Comparison of ENCODE assay signal across 9 cellular contexts in the genomic region with DNA sequence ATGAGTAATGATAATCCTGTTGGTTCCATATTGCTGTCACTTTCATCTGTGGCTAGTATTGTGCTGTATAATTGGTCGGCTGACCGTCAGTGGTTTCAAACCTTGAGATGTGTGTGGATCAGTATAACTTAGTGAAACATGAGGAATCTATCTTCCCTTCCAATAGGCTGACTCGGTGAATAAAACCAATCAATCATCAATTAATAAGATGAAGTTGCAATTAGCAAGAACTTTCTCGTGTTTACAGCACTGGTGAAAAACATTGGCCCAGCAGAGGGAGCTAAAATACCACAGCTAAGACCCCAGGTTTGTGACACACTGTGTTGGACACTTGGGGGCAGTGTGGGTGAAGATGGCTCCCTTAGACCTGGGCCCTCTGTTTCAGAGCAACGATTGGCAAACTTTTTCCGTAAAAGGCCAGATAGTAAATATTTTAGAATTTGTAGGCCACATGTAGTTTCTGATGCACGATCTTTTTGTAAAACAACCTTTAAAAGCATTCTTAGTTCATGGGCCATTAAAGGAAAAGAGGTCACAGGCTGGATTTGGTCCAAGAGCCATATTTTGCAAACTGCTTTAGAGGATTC. TPM values are rescaled to one million over a fixed set of nuclear protein-coding genes. Genes with fewer than 3 reads are reported as not detected.
A peak's percentile ranks its signal among the peaks of the same experiment; 100 is the strongest.
DNase-seq lines count a peak whose midpoint lies in the region; ATAC-seq, FAIRE-seq and TF ChIP-seq lines count a peak whose summit lies in the region.
"Had no signal": no experiment of that assay in that cellular context is flagged by ENCODE, and none has a peak within 500 bp of the region (broad histone marks: within the 10 kb centered on the region; RNA-seq: fewer than 3 reads in every experiment).

No MANE protein-coding gene starts in this region.

- no peak overlapping the region for H3K4me3 ChIP-seq in fibroblast of pulmonary artery (replicated peaks; ENCODE audit: low read depth, low read length)

- peak; percentile 84 for FAIRE-seq in RCC 7860 (lab: Jason Lieb, UNC)

- peak; percentile 81 for DNase-seq in EL
- peak; percentile 85 for DNase-seq in LHCN-M2 (ENCODE audit: low read depth)
- DNase-seq in RCC 7860 (ENCODE audit: low spot score): peak; percentile 69
- peak; percentile 79 to 82 for DNase-seq in activated T-cell treated with anti-CD3 and anti-CD28 coated beads, Interleukin-2, amount 50 U/mL, for 48 hours
- DNase-seq in fibroblast of pulmonary artery (ENCODE audit: low read depth): peak; percentile 93
- peak; percentile 60 for DNase-seq in non-pigmented ciliary epithelial cell (ENCODE audit: low read depth)
- DNase-seq in superior temporal gyrus (ENCODE audit: extremely low spot score): peak; percentile 97

- peak; percentile 97 for TF ChIP-seq CTCF in fibroblast of pulmonary artery (IDR thresholded peaks at IDR 0.05; ENCODE audit: low read length, missing control alignments)

- ATAC-seq in GM21825 (IDR thresholded peaks at IDR 0.05; ENCODE audit: unreplicated experiment): peak; percentile 99

RNA-seq across cellular contexts. Expression of a gene that starts 47.8 kb away (rescaled TPM):
- total RNA-seq in LHCN-M2 (2014; rRNA removed): not detected in 2 replicates
- not detected for polyA plus RNA-seq in LHCN-M2 (2012)
- total RNA-seq: subcutaneous adipose tissue had no signal
